30 cellular contexts compared by ENCODE assay signal in the genomic region with DNA sequence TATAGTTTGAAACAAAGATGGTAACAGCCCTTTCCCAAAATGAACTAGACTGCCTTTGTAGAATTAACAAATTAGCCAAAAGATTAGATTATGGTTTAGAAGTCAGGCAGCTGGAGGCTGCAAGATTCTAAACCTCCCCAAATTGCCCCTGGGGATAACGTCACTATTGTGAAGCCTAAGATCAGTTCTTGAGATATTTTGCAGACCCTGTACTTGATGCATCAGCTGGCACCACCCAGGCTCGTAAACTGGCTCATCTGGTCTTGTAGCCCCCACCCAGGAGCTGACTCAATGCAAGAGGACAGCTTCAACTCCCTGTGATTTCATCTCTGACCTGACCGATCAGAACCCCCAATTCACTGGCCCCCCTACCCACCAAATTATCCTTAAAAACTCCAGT. TPM values are rescaled to one million over a fixed set of nuclear protein-coding genes. Genes with fewer than 3 reads are reported as not detected.
"Had no signal": no experiment of that assay in that cellular context is flagged by ENCODE, and none has a peak within 500 bp of the region (broad histone marks: within the 10 kb centered on the region; RNA-seq: fewer than 3 reads in every experiment).

No MANE protein-coding gene starts in this region.

- H3K27ac ChIP-seq: adrenal gland, gastroesophageal sphincter, skin epidermis, tibial artery, uterus had no signal

- H3K4me3 Mint-ChIP-seq: activated naive CD4-positive, alpha-beta T cell treated with anti-CD3 and anti-CD28 coated beads for 36 hours; activated naive CD8-positive, alpha-beta T cell treated with anti-CD3 and anti-CD28 coated beads for 36 hours; activated T-helper 1 cell treated with anti-CD3 and anti-CD28 coated beads, Interleukin-12 subunit alpha, Interleukin-12 subunit beta, Interleukin-2, Interleukin-4 antibody, amounts not matched to agents 30 ng/mL and 10 ng/mL and 1 ng/mL, durations not matched to agents 14 hours and 24 hours and 36 hours; mesothelial cell of epicardium; naive thymus-derived CD4-positive, alpha-beta T cell; neural crest cell; stimulated activated effector memory CD8-positive, alpha-beta T cell treated with anti-CD3 and anti-CD28 coated beads, Interleukin-12 subunit alpha, Interleukin-12 subunit beta, amount 100 ng/mL, for 72 hours; stimulated activated naive CD8-positive, alpha-beta T cell treated with anti-CD3 and anti-CD28 coated beads, Interleukin-15, Interleukin-2, amounts not matched to agents 100 ng/mL and 50 ng/mL, for 24 hours had no signal

- H3K27ac Mint-ChIP-seq: activated naive CD4-positive, alpha-beta T cell treated with anti-CD3 and anti-CD28 coated beads for 36 hours; activated naive CD8-positive, alpha-beta T cell treated with anti-CD3 and anti-CD28 coated beads for 36 hours; activated T-helper 1 cell treated with anti-CD3 and anti-CD28 coated beads, Interleukin-12 subunit alpha, Interleukin-12 subunit beta, Interleukin-2, Interleukin-4 antibody, amounts not matched to agents 30 ng/mL and 10 ng/mL and 1 ng/mL, durations not matched to agents 14 hours and 24 hours and 36 hours; mesothelial cell of epicardium; naive thymus-derived CD4-positive, alpha-beta T cell; stimulated activated effector memory CD8-positive, alpha-beta T cell treated with anti-CD3 and anti-CD28 coated beads, Interleukin-12 subunit alpha, Interleukin-12 subunit beta, amount 100 ng/mL, for 72 hours; stimulated activated naive CD8-positive, alpha-beta T cell treated with anti-CD3 and anti-CD28 coated beads, Interleukin-15, Interleukin-2, amounts not matched to agents 100 ng/mL and 50 ng/mL, for 24 hours had no signal

- H3K36me3 ChIP-seq: adrenal gland, gastroesophageal sphincter, tibial artery, uterus had no signal

- H3K27me3 ChIP-seq: body of pancreas had no signal

- H3K9me3 Mint-ChIP-seq: activated naive CD4-positive, alpha-beta T cell treated with anti-CD3 and anti-CD28 coated beads for 36 hours; activated naive CD8-positive, alpha-beta T cell treated with anti-CD3 and anti-CD28 coated beads for 36 hours; activated T-helper 1 cell treated with anti-CD3 and anti-CD28 coated beads, Interleukin-12 subunit alpha, Interleukin-12 subunit beta, Interleukin-2, Interleukin-4 antibody, amounts not matched to agents 30 ng/mL and 10 ng/mL and 1 ng/mL, durations not matched to agents 14 hours and 24 hours and 36 hours; neural crest cell; stimulated activated effector memory CD8-positive, alpha-beta T cell treated with anti-CD3 and anti-CD28 coated beads, Interleukin-12 subunit alpha, Interleukin-12 subunit beta, amount 100 ng/mL, for 72 hours; stimulated activated naive CD8-positive, alpha-beta T cell treated with anti-CD3 and anti-CD28 coated beads, Interleukin-15, Interleukin-2, amounts not matched to agents 100 ng/mL and 50 ng/mL, for 24 hours had no signal

- ATAC-seq: body of pancreas; gastroesophageal sphincter; naive thymus-derived CD4-positive, alpha-beta T cell; sciatic nerve; stimulated activated effector memory CD8-positive, alpha-beta T cell treated with anti-CD3 and anti-CD28 coated beads, Interleukin-12 subunit alpha, Interleukin-12 subunit beta, amount 100 ng/mL, for 72 hours had no signal

- H3K9me3 ChIP-seq: adrenal gland, body of pancreas, gastroesophageal sphincter, tibial artery, uterus had no signal

- H3K4me3 ChIP-seq: adrenal gland, body of pancreas, gastroesophageal sphincter, skin epidermis, tibial artery, uterus had no signal

- H3K36me3 Mint-ChIP-seq: activated naive CD8-positive, alpha-beta T cell treated with anti-CD3 and anti-CD28 coated beads for 36 hours; mesothelial cell of epicardium; stimulated activated effector memory CD8-positive, alpha-beta T cell treated with anti-CD3 and anti-CD28 coated beads, Interleukin-12 subunit alpha, Interleukin-12 subunit beta, amount 100 ng/mL, for 72 hours had no signal

- DNase-seq: activated CD4-positive, alpha-beta T cell treated with anti-CD3 and anti-CD28 coated beads for 4 hours; activated CD4-positive, alpha-beta T cell treated with anti-CD3 and anti-CD28 coated beads, Interleukin-2, amount 50 U/mL, for 4 hours; activated CD8-positive, alpha-beta memory T cell treated with anti-CD3 and anti-CD28 coated beads, Interleukin-2, amount 50 U/mL, for 4 hours; activated effector memory CD4-positive, alpha-beta T cell treated with anti-CD3 and anti-CD28 coated beads, Interleukin-2, amount 50 U/mL, for 16 hours; activated naive CD4-positive, alpha-beta T cell treated with anti-CD3 and anti-CD28 coated beads for 36 hours; activated naive CD8-positive, alpha-beta T cell treated with anti-CD3 and anti-CD28 coated beads for 36 hours; activated T-cell treated with anti-CD3 and anti-CD28 coated beads, Interleukin-2, amount 50 U/mL, for 1 hour; adrenal gland; aorta; dermis blood vessel endothelial cell; effector CD8-positive, alpha-beta T cell; erythroblast; hippocampal formation; kidney; left colon; mammary epithelial cell; naive thymus-derived CD4-positive, alpha-beta T cell; nucleus accumbens; stimulated activated CD4-positive, alpha-beta T cell treated with anti-CD3 and anti-CD28 coated beads, Interleukin-4, amount 100 ng/mL, for 24 hours; uterus had no signal

RNA-seq across cellular contexts. Expression of gene SOWAHA, which starts 4.2 kb away (rescaled TPM):
- total RNA-seq: activated naive CD4-positive, alpha-beta T cell treated with anti-CD3 and anti-CD28 coated beads for 36 hours; dermis blood vessel endothelial cell; mammary epithelial cell; neural crest cell had no signal

RNA-seq across cellular contexts. Expression of gene GDF9, which starts 57.4 kb away (rescaled TPM):
- total RNA-seq: dermis blood vessel endothelial cell had no signal
